Comparison of ENCODE assay signal across 20 cellular contexts in genomic region chr3:113805249-113805648, GRCh38. TPM values are rescaled to one million over a fixed set of nuclear protein-coding genes. Genes with fewer than 3 reads are reported as not detected.
DNase-seq lines count a peak whose midpoint lies in the region; ATAC-seq, FAIRE-seq and TF ChIP-seq lines count a peak whose summit lies in the region.
"Had no signal": no experiment of that assay in that cellular context is flagged by ENCODE, and none has a peak within 500 bp of the region (broad histone marks: within the 10 kb centered on the region; RNA-seq: fewer than 3 reads in every experiment).

No MANE protein-coding gene starts in this region.

- no TSS peak for BruUV-seq in HepG2 (replicated peaks; lab: Mats Ljungman, UMichigan)

- H2AFZ ChIP-seq in HepG2 (ENCODE audit: low read length), result no peak overlapping the region
- no peak overlapping the region for H2AFZ ChIP-seq in hepatocyte
- H2AFZ ChIP-seq: GM23338 had no signal

- H3K36me3 ChIP-seq in HepG2 (replicated peaks in 1 of 2; ENCODE audit: control insufficient read depth in 1 of 2, insufficient read depth in 2 of 2, low read length in 2 of 2), result peaks cover 6 to 35% of the 10 kb centered on the region in 2 experiments
- peaks cover 2 to 61% (median 12%) of the 10 kb centered on the region in 4 donors for H3K36me3 ChIP-seq in right lobe of liver
- no peaks in the 10 kb centered on the region for H3K36me3 ChIP-seq in hepatocyte (replicated peaks; ENCODE audit: insufficient read depth, low read depth)
- H3K36me3 ChIP-seq in neutrophil, result peaks cover 95% of the 10 kb centered on the region

- H3K4me3 ChIP-seq in HepG2 (replicated peaks in 1 of 3; ENCODE audit: insufficient read depth in 1 of 3, low read depth in 2 of 3, low read length in 3 of 3), result no peak overlapping the region
- no peak overlapping the region for H3K4me3 ChIP-seq in right lobe of liver
- H3K4me3 ChIP-seq in hepatocyte, result no peak overlapping the region
- no peak overlapping the region for H3K4me3 ChIP-seq in neutrophil (ENCODE audit: low read depth in 1 of 2, low read length in 1 of 2)
- H3K4me3 ChIP-seq: BLaER1, GM23338 had no signal

- in situ Hi-C loops in HepG2 (cut with HindIII; ENCODE audit: extremely low pct_ligation_motif_present, low pct_unique_long_range_greater_than_20kb), result no loop called here

- FAIRE-seq in HepG2 (lab: Jason Lieb, UNC), result no peak
- FAIRE-seq: A204.1, G401.6, GM12892 had no signal

- no peak overlapping the region for H3K4me2 ChIP-seq in HepG2 (ENCODE audit: low read depth, low read length)
- H3K4me2 ChIP-seq in hepatocyte, result peak overlapping the region; percentile 61
- H3K4me2 ChIP-seq: BLaER1, GM23338 had no signal

- TF ChIP-seq POLR2A in HepG2 (IDR thresholded peaks at IDR 0.05; ENCODE audit: insufficient read depth in 1 of 2, low read depth in 2 of 2, low read length in 2 of 2), result no peak
- no peak for TF ChIP-seq POLR2A in right lobe of liver (IDR thresholded peaks at IDR 0.05)

- TF ChIP-seq CTCF in HepG2 (CRISPR knock-in tag; IDR thresholded peaks at IDR 0.05), result no peak
- no peak for TF ChIP-seq CTCF in right lobe of liver (IDR thresholded peaks at IDR 0.05)
- no peak for TF ChIP-seq CTCF in hepatocyte (IDR thresholded peaks at IDR 0.05; ENCODE audit: poor library complexity)
- TF ChIP-seq CTCF in neutrophil (IDR thresholded peaks at IDR 0.05), result no peak

- TF ChIP-seq RAD21 in HepG2 (CRISPR knock-in tag; IDR thresholded peaks at IDR 0.05), result no peak

- 97% methylated on average over 3 of the region's 3 CpGs for WGBS in HepG2 (ENCODE audit: low lambda C conversion rate)
- WGBS in right lobe of liver (ENCODE audit: insufficient coverage, low coverage, low lambda C conversion rate, missing lambda C conversion rate), result 93% methylated on average over 3 of the region's 3 CpGs
- 84% methylated on average over 3 of the region's 3 CpGs for WGBS in hepatocyte (ENCODE audit: low lambda C conversion rate, missing lambda C conversion rate)

- POLR2A ChIA-PET in HepG2 (lab: Yijun Ruan, JAX), result no interaction called here

- ATAC-seq in HepG2 (no peak), right lobe of liver (no peak)
- ATAC-seq: CD8-positive, alpha-beta T cell; GM23338; HCT116 had no signal

- no peaks in the 10 kb centered on the region for H3K9me2 ChIP-seq in hepatocyte (replicated peaks; ENCODE audit: insufficient read depth)

- no peak for DNase-seq in HepG2 (ENCODE audit: low spot score)
- no peak for DNase-seq in right lobe of liver
- DNase-seq in hepatocyte (ENCODE audit: low spot score), result no peak
- no peak for DNase-seq in NCI-H1417 (lab: John Stamatoyannopoulos, UW)
- no peak for DNase-seq in NCI-H774 (lab: John Stamatoyannopoulos, UW)
- DNase-seq: Caco-2; CD4-positive, CD25-positive, alpha-beta regulatory T cell; CD8-positive, alpha-beta T cell; DMS153; DND-41; H9 had no signal

- CTCF ChIA-PET in HepG2 (lab: Yijun Ruan, JAX; ENCODE audit: low intra/inter-chr PET ratio, low total read pairs), result no interaction called here

- H3K4me1 ChIP-seq in HepG2 (ENCODE audit: insufficient read depth, low read length) (no peaks in the 10 kb centered on the region), right lobe of liver (no peaks in the 10 kb centered on the region), hepatocyte (ENCODE audit: insufficient read depth) (no peaks in the 10 kb centered on the region), neutrophil (ENCODE audit: control insufficient read depth in 1 of 2, insufficient read depth in 1 of 2, low read depth in 1 of 2, low read length in 1 of 2) (no peaks in the 10 kb centered on the region)
- H3K4me1 ChIP-seq: BLaER1, Caco-2 had no signal

- H3K27ac ChIP-seq in HepG2 (ENCODE audit: extremely low read length, insufficient read depth, low read length) (no peak overlapping the region), right lobe of liver (no peak overlapping the region), hepatocyte (no peak overlapping the region), neutrophil (peak overlapping the region; percentile 16)
- H3K27ac ChIP-seq: 22Rv1, BLaER1, C4-2B had no signal

- no peak for TF ChIP-seq EP300 in HepG2 (IDR thresholded peaks at IDR 0.05; ENCODE audit: low read depth in 2 of 2, low read length in 2 of 2)
- TF ChIP-seq EP300 in HepG2 (CRISPR knock-in tag; IDR thresholded peaks at IDR 0.05; ENCODE audit: borderline replicate concordance), result no peak

- no peak overlapping the region for H3K9ac ChIP-seq in HepG2 (ENCODE audit: insufficient read depth, low read depth, low read length)
- H3K9ac ChIP-seq: BLaER1 had no signal

- H3K79me2 ChIP-seq in HepG2 (ENCODE audit: insufficient read depth, low read length) (no peaks in the 10 kb centered on the region), hepatocyte (no peaks in the 10 kb centered on the region)

- H4K20me1 ChIP-seq in HepG2 (ENCODE audit: insufficient read depth, low read length) (no peaks in the 10 kb centered on the region), hepatocyte (ENCODE audit: insufficient read depth, poor library complexity, severe bottlenecking) (no peaks in the 10 kb centered on the region)
- H4K20me1 ChIP-seq: BLaER1 had no signal

- H3K27me3 ChIP-seq in HepG2 (ENCODE audit: control insufficient read depth in 1 of 2, insufficient read depth in 2 of 2, low read length in 2 of 2), result no peaks in the 10 kb centered on the region
- no peaks in the 10 kb centered on the region for H3K27me3 ChIP-seq in right lobe of liver
- no peaks in the 10 kb centered on the region for H3K27me3 ChIP-seq in hepatocyte
- no peaks in the 10 kb centered on the region for H3K27me3 ChIP-seq in neutrophil
- H3K27me3 ChIP-seq: BLaER1 had no signal

- intact Hi-C loops in HepG2 (cut with micrococcal nuclease; ENCODE audit: unreplicated experiment), result no loop called here
- intact Hi-C loops in right lobe of liver (cut with DNase I), result no loop called here

- no peaks in the 10 kb centered on the region for H3K9me3 ChIP-seq in HepG2 (ENCODE audit: low read length)
- H3K9me3 ChIP-seq in right lobe of liver, result no peaks in the 10 kb centered on the region
- no peaks in the 10 kb centered on the region for H3K9me3 ChIP-seq in hepatocyte (ENCODE audit: low read depth)
- no peaks in the 10 kb centered on the region for H3K9me3 ChIP-seq in neutrophil
- H3K9me3 ChIP-seq: BLaER1, Caco-2 had no signal

RNA-seq across cellular contexts. Expression of gene GRAMD1C, which starts 33.3 kb away (rescaled TPM):
- total RNA-seq in HepG2 (2016; rRNA removed; fragmentation: Illumina TruSeq; extraction: Trizol), result not detected in 2 replicates
- total RNA-seq in HepG2 (2016; cell fraction: cytosol; rRNA removed; fragmentation: Illumina TruSeq; extraction: Trizol; ENCODE audit: low read depth), result not detected in 2 replicates
- total RNA-seq in HepG2 (2016; cell fraction: insoluble cytoplasmic fraction; rRNA removed; fragmentation: Illumina TruSeq; extraction: Trizol), result 0.27 and 0.30 TPM in 2 replicates
- total RNA-seq in HepG2 (2016; cell fraction: membrane; rRNA removed; fragmentation: Illumina TruSeq; extraction: Trizol), result not detected in 2 replicates
- not detected in 2 replicates for total RNA-seq in HepG2 (2016; cell fraction: nucleus; rRNA removed; fragmentation: Illumina TruSeq; extraction: Trizol)
- 0.45 and 1.0 TPM in 2 replicates for polyA plus RNA-seq in HepG2 (2011; rRNA removed)
- 0.03 and 0.06 TPM in 2 replicates for polyA plus RNA-seq in HepG2 (2011; cell fraction: cytosol; rRNA removed)
- 0.63 and 1.2 TPM in 2 replicates for polyA plus RNA-seq in HepG2 (2011; cell fraction: nucleus; rRNA removed)
- polyA plus RNA-seq in HepG2 (2012), result 0.16 and 0.31 TPM in 2 replicates
- not detected in 2 replicates for polyA plus RNA-seq in HepG2 (2016; cell fraction: cytosol; fragmentation: Illumina TruSeq; extraction: Trizol; ENCODE audit: low read depth)
- polyA plus RNA-seq in HepG2 (2016; cell fraction: insoluble cytoplasmic fraction; fragmentation: Illumina TruSeq; extraction: Trizol; ENCODE audit: low read depth), result not detected in 2 replicates
- polyA plus RNA-seq in HepG2 (2016; cell fraction: membrane; fragmentation: Illumina TruSeq; extraction: Trizol; ENCODE audit: low read depth), result not detected in 2 replicates
- 0.12 TPM in 1 of 2 replicates, not detected in the other for polyA plus RNA-seq in HepG2 (2016; cell fraction: nucleus; fragmentation: Illumina TruSeq; extraction: Trizol; ENCODE audit: insufficient read depth, low read depth)
- 0.51 TPM in 1 of 2 replicates, not detected in the other for polyA minus RNA-seq in HepG2 (2011; rRNA and poly(A)+ RNA removed; ENCODE audit: low replicate concordance)
- polyA minus RNA-seq in HepG2 (2011; cell fraction: cytosol; rRNA and poly(A)+ RNA removed), result not detected in 2 replicates
- 1.5 and 3.5 TPM in 2 replicates for polyA minus RNA-seq in HepG2 (2011; cell fraction: nucleus; rRNA and poly(A)+ RNA removed)
- total RNA-seq in right lobe of liver, result 10 to 100 TPM in 4 of 6 experiments, 1 to 10 TPM in 2; 7.6 to 16.9 (median 11.1) TPM
- 2.8 TPM in 2 replicates for total RNA-seq in hepatocyte
- 0.57 and 0.97 TPM in 2 replicates for polyA plus RNA-seq in hepatocyte

RNA-seq across cellular contexts. Expression of gene ATP6V1A, which starts 58.4 kb away (rescaled TPM):
- total RNA-seq in HepG2 (2016; rRNA removed; fragmentation: Illumina TruSeq; extraction: Trizol) (95.1 and 171 TPM in 2 replicates), right lobe of liver (10 to 100 TPM; 39.6 to 52.7 (median 47.7) TPM), hepatocyte (81.7 and 87.2 TPM in 2 replicates)
- total RNA-seq in HepG2 (2016; cell fraction: cytosol; rRNA removed; fragmentation: Illumina TruSeq; extraction: Trizol; ENCODE audit: low read depth), result 4.1 and 4.6 TPM in 2 replicates
- total RNA-seq in HepG2 (2016; cell fraction: insoluble cytoplasmic fraction; rRNA removed; fragmentation: Illumina TruSeq; extraction: Trizol), result 94.7 and 166 TPM in 2 replicates
- 18.8 and 23.0 TPM in 2 replicates for total RNA-seq in HepG2 (2016; cell fraction: membrane; rRNA removed; fragmentation: Illumina TruSeq; extraction: Trizol)
- 48.7 and 55.1 TPM in 2 replicates for total RNA-seq in HepG2 (2016; cell fraction: nucleus; rRNA removed; fragmentation: Illumina TruSeq; extraction: Trizol)
- polyA plus RNA-seq in HepG2 (2011; rRNA removed) (21.7 and 23.4 TPM in 2 replicates), hepatocyte (50.4 and 62.3 TPM in 2 replicates)
- polyA plus RNA-seq in HepG2 (2011; cell fraction: cytosol; rRNA removed), result 10.7 and 17.6 TPM in 2 replicates
- 4.8 and 6.2 TPM in 2 replicates for polyA plus RNA-seq in HepG2 (2011; cell fraction: nucleus; rRNA removed)
- 17.0 and 26.8 TPM in 2 replicates for polyA plus RNA-seq in HepG2 (2012)
- 1.5 TPM in 2 replicates for polyA plus RNA-seq in HepG2 (2016; cell fraction: cytosol; fragmentation: Illumina TruSeq; extraction: Trizol; ENCODE audit: low read depth)
- polyA plus RNA-seq in HepG2 (2016; cell fraction: insoluble cytoplasmic fraction; fragmentation: Illumina TruSeq; extraction: Trizol; ENCODE audit: low read depth), result 61.1 and 63.7 TPM in 2 replicates
- 5.9 and 6.6 TPM in 2 replicates for polyA plus RNA-seq in HepG2 (2016; cell fraction: membrane; fragmentation: Illumina TruSeq; extraction: Trizol; ENCODE audit: low read depth)
- 37.6 and 38.2 TPM in 2 replicates for polyA plus RNA-seq in HepG2 (2016; cell fraction: nucleus; fragmentation: Illumina TruSeq; extraction: Trizol; ENCODE audit: insufficient read depth, low read depth)
- polyA minus RNA-seq in HepG2 (2011; rRNA and poly(A)+ RNA removed; ENCODE audit: low replicate concordance), result 33.3 and 77.8 TPM in 2 replicates
- polyA minus RNA-seq in HepG2 (2011; cell fraction: cytosol; rRNA and poly(A)+ RNA removed), result 39.8 and 40.8 TPM in 2 replicates
- polyA minus RNA-seq in HepG2 (2011; cell fraction: nucleus; rRNA and poly(A)+ RNA removed), result 19.3 and 28.3 TPM in 2 replicates

RNA-seq across cellular contexts. Expression of gene NAA50, which starts 59.2 kb away (rescaled TPM):
- total RNA-seq in HepG2 (2016; rRNA removed; fragmentation: Illumina TruSeq; extraction: Trizol) (233 and 352 TPM in 2 replicates), right lobe of liver (100 to 1,000 TPM in 2 of 6 experiments, 10 to 100 TPM in 4; 56.1 to 130 (median 60.9) TPM), hepatocyte (103 and 124 TPM in 2 replicates)
- total RNA-seq in HepG2 (2016; cell fraction: cytosol; rRNA removed; fragmentation: Illumina TruSeq; extraction: Trizol; ENCODE audit: low read depth), result 12.6 and 14.6 TPM in 2 replicates
- 240 and 363 TPM in 2 replicates for total RNA-seq in HepG2 (2016; cell fraction: insoluble cytoplasmic fraction; rRNA removed; fragmentation: Illumina TruSeq; extraction: Trizol)
- 93.6 and 101 TPM in 2 replicates for total RNA-seq in HepG2 (2016; cell fraction: membrane; rRNA removed; fragmentation: Illumina TruSeq; extraction: Trizol)
- total RNA-seq in HepG2 (2016; cell fraction: nucleus; rRNA removed; fragmentation: Illumina TruSeq; extraction: Trizol), result 92.1 and 103 TPM in 2 replicates
- polyA plus RNA-seq in HepG2 (2011; rRNA removed) (30.2 and 30.3 TPM in 2 replicates), hepatocyte (45.5 and 64.3 TPM in 2 replicates)
- polyA plus RNA-seq in HepG2 (2011; cell fraction: cytosol; rRNA removed), result 28.8 and 35.6 TPM in 2 replicates
- 19.7 and 21.7 TPM in 2 replicates for polyA plus RNA-seq in HepG2 (2011; cell fraction: nucleus; rRNA removed)
- 89.2 and 99.4 TPM in 2 replicates for polyA plus RNA-seq in HepG2 (2012)
- polyA plus RNA-seq in HepG2 (2016; cell fraction: cytosol; fragmentation: Illumina TruSeq; extraction: Trizol; ENCODE audit: low read depth), result 12.6 and 13.9 TPM in 2 replicates
- 253 and 261 TPM in 2 replicates for polyA plus RNA-seq in HepG2 (2016; cell fraction: insoluble cytoplasmic fraction; fragmentation: Illumina TruSeq; extraction: Trizol; ENCODE audit: low read depth)
- 48.2 and 51.0 TPM in 2 replicates for polyA plus RNA-seq in HepG2 (2016; cell fraction: membrane; fragmentation: Illumina TruSeq; extraction: Trizol; ENCODE audit: low read depth)
- polyA plus RNA-seq in HepG2 (2016; cell fraction: nucleus; fragmentation: Illumina TruSeq; extraction: Trizol; ENCODE audit: insufficient read depth, low read depth), result 111 TPM in 2 replicates
- polyA minus RNA-seq in HepG2 (2011; rRNA and poly(A)+ RNA removed; ENCODE audit: low replicate concordance), result 32.6 and 46.0 TPM in 2 replicates
- polyA minus RNA-seq in HepG2 (2011; cell fraction: cytosol; rRNA and poly(A)+ RNA removed), result 49.0 and 66.5 TPM in 2 replicates
- 21.6 and 26.0 TPM in 2 replicates for polyA minus RNA-seq in HepG2 (2011; cell fraction: nucleus; rRNA and poly(A)+ RNA removed)
